Comparison of ENCODE assay signal across 9 cellular contexts in genomic region chr11:57349491-57350274, GRCh38.
DNase-seq lines count a peak whose midpoint lies in the region; ATAC-seq and TF ChIP-seq lines count a peak whose summit lies in the region.
"Had no signal": no experiment of that assay in that cellular context is flagged by ENCODE, and none has a peak within 500 bp of the region (broad histone marks: within the 10 kb centered on the region; RNA-seq: fewer than 3 reads in every experiment).

No MANE protein-coding gene starts in this region.

- peak; percentile 91 for TF ChIP-seq CTCF in HFF-Myc (IDR thresholded peaks at IDR 0.05; ENCODE audit: low read depth, low read length, missing control alignments)

- H3K27me3 ChIP-seq in iPS-18a (ENCODE audit: control insufficient read depth, insufficient read depth, low read length) = no peaks in the 10 kb centered on the region

- no peak overlapping the region for H3K27ac ChIP-seq in iPS-18a (ENCODE audit: low read length)

- H3K36me3 ChIP-seq in iPS-18a (ENCODE audit: control insufficient read depth, low read depth, low read length) = no peaks in the 10 kb centered on the region
- H3K36me3 ChIP-seq: HAP-1 had no signal

- no peak for ATAC-seq in HG03342 (IDR thresholded peaks at IDR 0.05; ENCODE audit: unreplicated experiment)

- H3K9ac ChIP-seq in iPS-18a (ENCODE audit: low read length) = peak overlapping the region; percentile 43

- DNase-seq in Ammon's horn (ENCODE audit: low spot score) = peak; percentile 59
- DNase-seq in HFF-Myc (ENCODE audit: extremely low read depth, low read depth) = no peak
- DNase-seq in T-helper 2 cell = peak; percentile 24 to 59 (median 43)
- DNase-seq in astrocyte of the hippocampus (ENCODE audit: low read depth, low spot score) = peak; percentile 59
- peak; percentile 21 to 58 (median 45) for DNase-seq in stimulated activated CD4-positive, alpha-beta T cell treated with anti-CD3 and anti-CD28 coated beads, Interleukin-12 subunit alpha, Interleukin-12 subunit beta, amount 100 ng/mL, for 48 hours (ENCODE audit: low read depth in 2 of 3, low spot score in 1 of 3)
- DNase-seq in NCI-H2171 treated with DMSO at 0.1 percent for 48 hours (lab: John Stamatoyannopoulos, UW) = no peak

- H3K9me3 ChIP-seq in iPS-18a (ENCODE audit: control insufficient read depth, low read depth, low read length) = no peaks in the 10 kb centered on the region
- H3K9me3 ChIP-seq: HAP-1 had no signal

- no peak overlapping the region for H3K4me3 ChIP-seq in HFF-Myc (replicated peaks; ENCODE audit: low read depth, low read length)
- peak overlapping the region; percentile 57 for H3K4me3 ChIP-seq in iPS-18a (ENCODE audit: low read length)
- H3K4me3 ChIP-seq: HAP-1 had no signal

- peaks cover 10% of the 10 kb centered on the region for H3K4me1 ChIP-seq in iPS-18a (ENCODE audit: control insufficient read depth, low read depth, low read length)

Comparison
In these comparisons a context has a peak if more than half of its experiments do, and no peak if none do; other contexts are left out.
1. DNase-seq: peak in Ammon's horn (single experiment), T-helper 2 cell (5 of 5), astrocyte of the hippocampus (single experiment) and stimulated activated CD4-positive, alpha-beta T cell treated with anti-CD3 and anti-CD28 coated beads, Interleukin-12 subunit alpha, Interleukin-12 subunit beta, amount 100 ng/mL, for 48 hours (3 of 3); none in HFF-Myc (single experiment) and NCI-H2171 treated with DMSO at 0.1 percent for 48 hours (single experiment).